In the genomic region with DNA sequence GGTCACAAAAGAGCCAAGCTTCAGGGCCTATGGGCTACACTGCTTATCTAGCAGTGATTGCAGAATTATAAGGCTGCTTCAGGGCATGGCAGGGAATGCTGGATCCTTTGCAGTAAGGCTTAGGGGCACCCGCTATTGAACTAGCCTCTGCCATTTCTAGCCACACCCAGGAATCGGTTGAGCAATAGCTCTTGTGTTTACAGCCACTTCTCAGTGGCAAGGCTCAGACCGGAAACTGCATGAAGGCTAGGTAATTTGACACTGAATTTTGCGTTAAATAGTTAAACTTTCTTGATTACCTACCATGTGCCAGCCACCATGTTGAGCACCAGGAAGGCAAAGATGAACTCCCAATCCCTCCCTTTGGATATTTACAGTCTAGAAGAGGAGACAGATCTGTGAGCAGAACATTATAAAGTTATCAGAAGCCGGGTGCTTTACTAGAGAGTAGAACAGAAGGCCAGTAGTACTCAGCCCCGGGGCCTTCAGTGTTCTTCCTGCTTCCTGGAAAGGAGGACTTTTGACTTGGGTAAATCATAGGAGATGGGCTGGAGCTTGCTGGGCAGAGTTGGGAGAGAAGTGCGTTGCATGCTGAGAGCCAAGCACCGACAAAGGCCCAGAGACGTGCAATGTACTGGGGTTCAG, we compare ENCODE assay signal across 1 cellular context.
TF ChIP-seq lines count a peak whose summit lies in the region.

No MANE protein-coding gene starts in this region.

TF ChIP-seq in HepG2, 621 proteins besides CTCF, POLR2A, EP300 and RAD21 (continued from another document and continues in another):
- TF ChIP-seq, protein P1, sequence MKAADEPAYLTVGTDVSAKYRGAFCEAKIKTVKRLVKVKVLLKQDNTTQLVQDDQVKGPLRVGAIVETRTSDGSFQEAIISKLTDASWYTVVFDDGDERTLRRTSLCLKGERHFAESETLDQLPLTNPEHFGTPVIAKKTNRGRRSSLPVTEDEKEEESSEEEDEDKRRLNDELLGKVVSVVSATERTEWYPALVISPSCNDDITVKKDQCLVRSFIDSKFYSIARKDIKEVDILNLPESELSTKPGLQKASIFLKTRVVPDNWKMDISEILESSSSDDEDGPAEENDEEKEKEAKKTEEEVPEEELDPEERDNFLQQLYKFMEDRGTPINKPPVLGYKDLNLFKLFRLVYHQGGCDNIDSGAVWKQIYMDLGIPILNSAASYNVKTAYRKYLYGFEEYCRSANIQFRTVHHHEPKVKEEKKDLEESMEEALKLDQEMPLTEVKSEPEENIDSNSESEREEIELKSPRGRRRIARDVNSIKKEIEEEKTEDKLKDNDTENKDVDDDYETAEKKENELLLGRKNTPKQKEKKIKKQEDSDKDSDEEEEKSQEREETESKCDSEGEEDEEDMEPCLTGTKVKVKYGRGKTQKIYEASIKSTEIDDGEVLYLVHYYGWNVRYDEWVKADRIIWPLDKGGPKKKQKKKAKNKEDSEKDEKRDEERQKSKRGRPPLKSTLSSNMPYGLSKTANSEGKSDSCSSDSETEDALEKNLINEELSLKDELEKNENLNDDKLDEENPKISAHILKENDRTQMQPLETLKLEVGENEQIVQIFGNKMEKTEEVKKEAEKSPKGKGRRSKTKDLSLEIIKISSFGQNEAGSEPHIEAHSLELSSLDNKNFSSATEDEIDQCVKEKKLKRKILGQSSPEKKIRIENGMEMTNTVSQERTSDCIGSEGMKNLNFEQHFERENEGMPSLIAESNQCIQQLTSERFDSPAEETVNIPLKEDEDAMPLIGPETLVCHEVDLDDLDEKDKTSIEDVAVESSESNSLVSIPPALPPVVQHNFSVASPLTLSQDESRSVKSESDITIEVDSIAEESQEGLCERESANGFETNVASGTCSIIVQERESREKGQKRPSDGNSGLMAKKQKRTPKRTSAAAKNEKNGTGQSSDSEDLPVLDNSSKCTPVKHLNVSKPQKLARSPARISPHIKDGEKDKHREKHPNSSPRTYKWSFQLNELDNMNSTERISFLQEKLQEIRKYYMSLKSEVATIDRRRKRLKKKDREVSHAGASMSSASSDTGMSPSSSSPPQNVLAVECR (CRISPR knock-in tag; IDR thresholded peaks at IDR 0.05; ENCODE audit: borderline replicate concordance) = peak; percentile 65; the same call in 1 of the 2 replicates
- TF ChIP-seq MAX (IDR thresholded peaks at IDR 0.05) = peak; percentile 65; the same call in 1 of the 2 replicates
- TF ChIP-seq EEA1 (CRISPR knock-in tag; IDR thresholded peaks at IDR 0.05; ENCODE audit: borderline replicate concordance) = no peak
- no peak for TF ChIP-seq MZF1 (CRISPR knock-in tag; IDR thresholded peaks at IDR 0.05; ENCODE audit: borderline replicate concordance)
- TF ChIP-seq KLF9 (CRISPR knock-in tag; IDR thresholded peaks at IDR 0.05; ENCODE audit: low read depth) = no peak
- TF ChIP-seq NR2C2 (CRISPR knock-in tag; IDR thresholded peaks at IDR 0.05; ENCODE audit: borderline replicate concordance) = no peak; the same call in 1 of the 2 replicates
- peak; percentile 90 for TF ChIP-seq FOXA3 (CRISPR knock-in tag; IDR thresholded peaks at IDR 0.05)
- no peak for TF ChIP-seq ZNF468 (CRISPR knock-in tag; IDR thresholded peaks at IDR 0.05)
- no peak for TF ChIP-seq ZNF34 (CRISPR knock-in tag; IDR thresholded peaks at IDR 0.05; ENCODE audit: borderline replicate concordance)
- no peak for TF ChIP-seq ZSCAN22 (CRISPR knock-in tag; IDR thresholded peaks at IDR 0.05)
- TF ChIP-seq USF2 (IDR thresholded peaks at IDR 0.05; ENCODE audit: low read depth, low read length) = no peak
- TF ChIP-seq USF2 (CRISPR knock-in tag; IDR thresholded peaks at IDR 0.05; ENCODE audit: borderline replicate concordance) = no peak
- TF ChIP-seq, protein P2, sequence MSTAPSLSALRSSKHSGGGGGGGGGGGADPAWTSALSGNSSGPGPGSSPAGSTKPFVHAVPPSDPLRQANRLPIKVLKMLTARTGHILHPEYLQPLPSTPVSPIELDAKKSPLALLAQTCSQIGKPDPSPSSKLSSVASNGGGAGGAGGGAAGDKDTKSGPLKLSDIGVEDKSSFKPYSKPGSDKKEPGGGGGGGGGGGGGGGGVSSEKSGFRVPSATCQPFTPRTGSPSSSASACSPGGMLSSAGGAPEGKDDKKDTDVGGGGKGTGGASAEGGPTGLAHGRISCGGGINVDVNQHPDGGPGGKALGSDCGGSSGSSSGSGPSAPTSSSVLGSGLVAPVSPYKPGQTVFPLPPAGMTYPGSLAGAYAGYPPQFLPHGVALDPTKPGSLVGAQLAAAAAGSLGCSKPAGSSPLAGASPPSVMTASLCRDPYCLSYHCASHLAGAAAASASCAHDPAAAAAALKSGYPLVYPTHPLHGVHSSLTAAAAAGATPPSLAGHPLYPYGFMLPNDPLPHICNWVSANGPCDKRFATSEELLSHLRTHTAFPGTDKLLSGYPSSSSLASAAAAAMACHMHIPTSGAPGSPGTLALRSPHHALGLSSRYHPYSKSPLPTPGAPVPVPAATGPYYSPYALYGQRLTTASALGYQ (CRISPR knock-in tag; IDR thresholded peaks at IDR 0.05) = no peak
- no peak for TF ChIP-seq ZNF510 (CRISPR knock-in tag; IDR thresholded peaks at IDR 0.05; ENCODE audit: low read depth)
- TF ChIP-seq ZNF550 (CRISPR knock-in tag; IDR thresholded peaks at IDR 0.05; ENCODE audit: borderline replicate concordance) = no peak
- TF ChIP-seq CENPT (CRISPR knock-in tag; IDR thresholded peaks at IDR 0.05; ENCODE audit: low read depth) = no peak
- no peak for TF ChIP-seq ZNF33B (CRISPR knock-in tag; IDR thresholded peaks at IDR 0.05)
- TF ChIP-seq GATAD2A (CRISPR knock-in tag; IDR thresholded peaks at IDR 0.05) = peak; percentile 95
- no peak for TF ChIP-seq GLMP (CRISPR knock-in tag; IDR thresholded peaks at IDR 0.05; ENCODE audit: borderline replicate concordance)
- TF ChIP-seq SP4 (CRISPR knock-in tag; IDR thresholded peaks at IDR 0.05) = no peak
- TF ChIP-seq TBL1XR1 (IDR thresholded peaks at IDR 0.05; ENCODE audit: borderline replicate concordance, low read length, partially characterized antibody) = no peak
- 0 out of 2 replicates have a peak, but pooled peaks have one; percentile 22 for TF ChIP-seq ZNF264 (CRISPR knock-in tag; IDR thresholded peaks at IDR 0.05)
- TF ChIP-seq, protein P3, sequence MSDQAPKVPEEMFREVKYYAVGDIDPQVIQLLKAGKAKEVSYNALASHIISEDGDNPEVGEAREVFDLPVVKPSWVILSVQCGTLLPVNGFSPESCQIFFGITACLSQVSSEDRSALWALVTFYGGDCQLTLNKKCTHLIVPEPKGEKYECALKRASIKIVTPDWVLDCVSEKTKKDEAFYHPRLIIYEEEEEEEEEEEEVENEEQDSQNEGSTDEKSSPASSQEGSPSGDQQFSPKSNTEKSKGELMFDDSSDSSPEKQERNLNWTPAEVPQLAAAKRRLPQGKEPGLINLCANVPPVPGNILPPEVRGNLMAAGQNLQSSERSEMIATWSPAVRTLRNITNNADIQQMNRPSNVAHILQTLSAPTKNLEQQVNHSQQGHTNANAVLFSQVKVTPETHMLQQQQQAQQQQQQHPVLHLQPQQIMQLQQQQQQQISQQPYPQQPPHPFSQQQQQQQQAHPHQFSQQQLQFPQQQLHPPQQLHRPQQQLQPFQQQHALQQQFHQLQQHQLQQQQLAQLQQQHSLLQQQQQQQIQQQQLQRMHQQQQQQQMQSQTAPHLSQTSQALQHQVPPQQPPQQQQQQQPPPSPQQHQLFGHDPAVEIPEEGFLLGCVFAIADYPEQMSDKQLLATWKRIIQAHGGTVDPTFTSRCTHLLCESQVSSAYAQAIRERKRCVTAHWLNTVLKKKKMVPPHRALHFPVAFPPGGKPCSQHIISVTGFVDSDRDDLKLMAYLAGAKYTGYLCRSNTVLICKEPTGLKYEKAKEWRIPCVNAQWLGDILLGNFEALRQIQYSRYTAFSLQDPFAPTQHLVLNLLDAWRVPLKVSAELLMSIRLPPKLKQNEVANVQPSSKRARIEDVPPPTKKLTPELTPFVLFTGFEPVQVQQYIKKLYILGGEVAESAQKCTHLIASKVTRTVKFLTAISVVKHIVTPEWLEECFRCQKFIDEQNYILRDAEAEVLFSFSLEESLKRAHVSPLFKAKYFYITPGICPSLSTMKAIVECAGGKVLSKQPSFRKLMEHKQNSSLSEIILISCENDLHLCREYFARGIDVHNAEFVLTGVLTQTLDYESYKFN (CRISPR knock-in tag; conservative IDR thresholded peaks at IDR 0.05) = peak; percentile 85
- TF ChIP-seq ZNF562 (CRISPR knock-in tag; IDR thresholded peaks at IDR 0.05; ENCODE audit: borderline replicate concordance) = no peak
- 0 out of 2 replicates have a peak, but pooled peaks have one; percentile 13 for TF ChIP-seq ZNF281 (CRISPR knock-in tag; IDR thresholded peaks at IDR 0.05; ENCODE audit: borderline replicate concordance)
- no peak for TF ChIP-seq ZBTB21 (CRISPR knock-in tag; IDR thresholded peaks at IDR 0.05)
- no peak for TF ChIP-seq FOXM1 (CRISPR knock-in tag; IDR thresholded peaks at IDR 0.05)
- TF ChIP-seq ZFP90 (CRISPR knock-in tag; IDR thresholded peaks at IDR 0.05; ENCODE audit: borderline replicate concordance) = no peak
- no peak for TF ChIP-seq JARID2 (CRISPR knock-in tag; IDR thresholded peaks at IDR 0.05; ENCODE audit: insufficient replicate concordance)
- TF ChIP-seq SP5 (CRISPR knock-in tag; IDR thresholded peaks at IDR 0.05; ENCODE audit: borderline replicate concordance, low read depth) = peak; percentile 36; the same call in 1 of the 2 replicates
- TF ChIP-seq PHF8 (CRISPR knock-in tag; IDR thresholded peaks at IDR 0.05) = peak; percentile 22; the same call in 1 of the 2 replicates
- TF ChIP-seq ZNF781 (CRISPR knock-in tag; IDR thresholded peaks at IDR 0.05; ENCODE audit: borderline replicate concordance, not compliant biosample characterization) = peak; percentile 78
- peak; percentile 99 for TF ChIP-seq SIX1 (CRISPR knock-in tag; IDR thresholded peaks at IDR 0.05; ENCODE audit: borderline replicate concordance)
- TF ChIP-seq, protein P4, sequence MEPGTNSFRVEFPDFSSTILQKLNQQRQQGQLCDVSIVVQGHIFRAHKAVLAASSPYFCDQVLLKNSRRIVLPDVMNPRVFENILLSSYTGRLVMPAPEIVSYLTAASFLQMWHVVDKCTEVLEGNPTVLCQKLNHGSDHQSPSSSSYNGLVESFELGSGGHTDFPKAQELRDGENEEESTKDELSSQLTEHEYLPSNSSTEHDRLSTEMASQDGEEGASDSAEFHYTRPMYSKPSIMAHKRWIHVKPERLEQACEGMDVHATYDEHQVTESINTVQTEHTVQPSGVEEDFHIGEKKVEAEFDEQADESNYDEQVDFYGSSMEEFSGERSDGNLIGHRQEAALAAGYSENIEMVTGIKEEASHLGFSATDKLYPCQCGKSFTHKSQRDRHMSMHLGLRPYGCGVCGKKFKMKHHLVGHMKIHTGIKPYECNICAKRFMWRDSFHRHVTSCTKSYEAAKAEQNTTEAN (CRISPR knock-in tag; conservative IDR thresholded peaks at IDR 0.05) = 0 out of 2 replicates have a peak, but pooled peaks have one; percentile 26
- TF ChIP-seq ZNF766 (CRISPR knock-in tag; IDR thresholded peaks at IDR 0.05; ENCODE audit: borderline replicate concordance) = no peak
- TF ChIP-seq GPN1 (CRISPR knock-in tag; IDR thresholded peaks at IDR 0.05; ENCODE audit: borderline replicate concordance) = no peak
- no peak for TF ChIP-seq ZNF773 (CRISPR knock-in tag; IDR thresholded peaks at IDR 0.05; ENCODE audit: borderline replicate concordance)
- peak; percentile 96 for TF ChIP-seq ETV5 (CRISPR knock-in tag; IDR thresholded peaks at IDR 0.05; ENCODE audit: borderline replicate concordance)
- TF ChIP-seq REXO4 (CRISPR knock-in tag; IDR thresholded peaks at IDR 0.05; ENCODE audit: borderline replicate concordance) = no peak
- no peak for TF ChIP-seq TSC22D2 (CRISPR knock-in tag; IDR thresholded peaks at IDR 0.05; ENCODE audit: borderline replicate concordance)
- 0 out of 2 replicates have a peak, but pooled peaks have one; percentile 48 for TF ChIP-seq FOXK2 (IDR thresholded peaks at IDR 0.05)
- no peak for TF ChIP-seq KLF11 (CRISPR knock-in tag; IDR thresholded peaks at IDR 0.05)
- peak; percentile 88; the same call in 1 of the 2 replicates for TF ChIP-seq FOXJ3 (CRISPR knock-in tag; IDR thresholded peaks at IDR 0.05; ENCODE audit: borderline replicate concordance)
